10 cellular contexts compared by ENCODE assay signal in the genomic region with DNA sequence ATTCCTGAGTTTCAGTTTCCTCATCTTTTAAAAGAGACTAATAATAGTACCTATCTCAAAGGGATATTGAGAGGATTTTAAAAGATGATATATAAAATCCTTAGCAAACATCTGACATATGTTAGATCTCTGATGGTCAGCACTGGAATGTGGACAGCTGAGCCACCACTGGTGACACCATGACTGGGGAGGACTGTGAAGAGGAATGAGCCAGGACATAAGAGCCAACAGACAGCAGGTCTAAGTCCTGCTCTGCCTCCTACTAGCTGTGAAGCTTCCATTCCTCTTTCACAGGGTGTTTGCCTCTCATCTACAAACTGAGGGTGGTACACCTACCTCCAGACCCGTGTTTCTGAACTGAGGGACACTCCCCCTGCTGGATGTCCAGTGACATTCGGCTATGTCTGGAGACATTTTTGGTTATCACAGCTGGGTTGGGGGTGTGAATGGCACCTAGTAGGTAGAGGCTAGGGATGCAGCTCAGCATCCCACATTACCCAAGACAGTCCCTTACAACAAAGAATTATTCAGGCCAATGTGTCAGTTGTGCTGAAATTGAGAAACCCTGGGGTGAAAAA.
A peak's percentile ranks its signal among the peaks of the same experiment; 100 is the strongest.
DNase-seq lines count a peak whose midpoint lies in the region; ATAC-seq, FAIRE-seq and TF ChIP-seq lines count a peak whose summit lies in the region.
"Had no signal": no experiment of that assay in that cellular context is flagged by ENCODE, and none has a peak within 500 bp of the region (broad histone marks: within the 10 kb centered on the region; RNA-seq: fewer than 3 reads in every experiment).

No MANE protein-coding gene starts in this region.

- peak; percentile 14 for DNase-seq in activated CD4-positive, alpha-beta memory T cell treated with anti-CD3 and anti-CD28 coated beads for 36 hours
- DNase-seq in activated CD4-positive, alpha-beta memory T cell treated with anti-CD3 and anti-CD28 coated beads, Interleukin-2, amount 10 ng/mL, durations not matched to agents 7 days and 5 days = no peak
- peak; percentile 66 for DNase-seq in Karpas-422
- DNase-seq in GM12878 (ENCODE audit: low read depth, low spot score) = no peak
- peak; percentile 6 for DNase-seq in small intestine
- no peak for DNase-seq in DMS153 treated with DMSO at 0.1 percent for 48 hours (lab: John Stamatoyannopoulos, UW; ENCODE audit: unreplicated experiment)
- DNase-seq in NCI-H2196 treated with DMSO at 0.1 percent for 48 hours (lab: John Stamatoyannopoulos, UW; ENCODE audit: unreplicated experiment) = no peak
- DNase-seq in mucosa of gallbladder (ENCODE audit: low spot score) = no peak

- no peaks in the 10 kb centered on the region for H3K27me3 ChIP-seq in Karpas-422 (ENCODE audit: low read length)
- no peaks in the 10 kb centered on the region for H3K27me3 ChIP-seq in GM12878 (replicated peaks in 1 of 2; ENCODE audit: control insufficient read depth in 2 of 2, insufficient read depth in 2 of 2, low read length in 1 of 2)
- peaks cover 0 to 1% of the 10 kb centered on the region in 2 donors for H3K27me3 ChIP-seq in small intestine (ENCODE audit: control insufficient read depth in 2 of 2, insufficient read depth in 2 of 2, low read length in 2 of 2)
- H3K27me3 ChIP-seq: BLaER1 treated with 17β-estradiol and CSF1 and Interleukin-3, amounts not matched to agents 10 nM and 100 nM had no signal

- TF ChIP-seq CTCF in GM12878 (IDR thresholded peaks at IDR 0.05 in 2 of 3, conservative IDR thresholded peaks at IDR 0.05 in 1 of 3; ENCODE audit: control insufficient read depth in 2 of 3, extremely low read depth in 1 of 3, insufficient read depth in 1 of 3, low read depth in 3 of 3, low read length in 3 of 3) = peak in 2 of 3 experiments; percentile 23 to 37; a peak in 2 of 6 replicates

- no peak for TF ChIP-seq RAD21 in GM12878 (IDR thresholded peaks at IDR 0.05; ENCODE audit: insufficient read depth, low read depth, low read length)

- no peak overlapping the region for H3K27ac Mint-ChIP-seq in activated CD4-positive, alpha-beta memory T cell treated with anti-CD3 and anti-CD28 coated beads for 36 hours
- H3K27ac Mint-ChIP-seq in activated CD4-positive, alpha-beta memory T cell treated with anti-CD3 and anti-CD28 coated beads, Interleukin-2, amount 10 ng/mL, durations not matched to agents 7 days and 5 days = no peak overlapping the region

- no peaks in the 10 kb centered on the region for H3K36me3 Mint-ChIP-seq in activated CD4-positive, alpha-beta memory T cell treated with anti-CD3 and anti-CD28 coated beads for 36 hours
- H3K36me3 Mint-ChIP-seq in activated CD4-positive, alpha-beta memory T cell treated with anti-CD3 and anti-CD28 coated beads, Interleukin-2, amount 10 ng/mL, durations not matched to agents 7 days and 5 days (ENCODE audit: low read depth) = no peaks in the 10 kb centered on the region

- H4K20me1 ChIP-seq in Karpas-422 (ENCODE audit: insufficient read depth, low read depth, low read length) (no peaks in the 10 kb centered on the region), GM12878 (ENCODE audit: control insufficient read depth, insufficient read depth) (no peaks in the 10 kb centered on the region)
- H4K20me1 ChIP-seq: BLaER1 treated with 17β-estradiol and CSF1 and Interleukin-3, amounts not matched to agents 10 nM and 100 nM had no signal

- H3K9me3 ChIP-seq in Karpas-422 (ENCODE audit: low read length) (no peaks in the 10 kb centered on the region), GM12878 (replicated peaks; ENCODE audit: control insufficient read depth, insufficient read depth, low read length) (no peaks in the 10 kb centered on the region; the same call in 2 of the 3 replicates), small intestine (ENCODE audit: control insufficient read depth, low read depth) (no peaks in the 10 kb centered on the region)

- no peak overlapping the region for H3K9ac ChIP-seq in Karpas-422 (ENCODE audit: low read length)
- H3K9ac ChIP-seq in GM12878 (ENCODE audit: control insufficient read depth, insufficient read depth, low read length) = no peak overlapping the region
- H3K9ac ChIP-seq: BLaER1 treated with 17β-estradiol and CSF1 and Interleukin-3, amounts not matched to agents 10 nM and 100 nM had no signal

- 3% methylated on average over 2 of the region's 2 CpGs for WGBS in GM12878 (ENCODE audit: insufficient coverage, insufficient replicate concordance, low lambda C conversion rate, missing lambda C conversion rate)
- 46 to 69% (median 67%) methylated on average over 2 of the region's 2 CpGs for WGBS in small intestine, 3 donors

- H3K27ac ChIP-seq in Karpas-422 (ENCODE audit: low read length) = no peak overlapping the region
- no peak overlapping the region for H3K27ac ChIP-seq in GM12878 (ENCODE audit: control insufficient read depth, insufficient read depth)
- no peak overlapping the region for H3K27ac ChIP-seq in small intestine (ENCODE audit: low read depth in 1 of 2, low read length in 1 of 2)
- H3K27ac ChIP-seq: BLaER1 treated with 17β-estradiol and CSF1 and Interleukin-3, amounts not matched to agents 10 nM and 100 nM had no signal

- SMC1A ChIA-PET in GM12878 (lab: Charles Lee; ENCODE audit: uncharacterized antibody, unreplicated experiment) = interaction anchor here (0.8 kb wide), 1 partner anchor 24 kb away, joined by 3 read pairs; no protein-coding TSS in a partner anchor

- in situ Hi-C loops in GM12878 (cut with MboI) = no loop called here

- TF ChIP-seq EP300 in GM12878 (IDR thresholded peaks at IDR 0.05; ENCODE audit: borderline replicate concordance in 1 of 2, control insufficient read depth in 1 of 2, low read depth in 2 of 2, low read length in 2 of 2) = no peak

- no peak for TF ChIP-seq POLR2A in GM12878 (IDR thresholded peaks at IDR 0.05; ENCODE audit: low read depth, low read length)

- H3K4me1 Mint-ChIP-seq in activated CD4-positive, alpha-beta memory T cell treated with anti-CD3 and anti-CD28 coated beads for 36 hours (ENCODE audit: low read depth) = peaks cover 26% of the 10 kb centered on the region
- peaks cover 20% of the 10 kb centered on the region for H3K4me1 Mint-ChIP-seq in activated CD4-positive, alpha-beta memory T cell treated with anti-CD3 and anti-CD28 coated beads, Interleukin-2, amount 10 ng/mL, durations not matched to agents 7 days and 5 days

- no peak overlapping the region for H3K4me3 Mint-ChIP-seq in activated CD4-positive, alpha-beta memory T cell treated with anti-CD3 and anti-CD28 coated beads for 36 hours
- H3K4me3 Mint-ChIP-seq in activated CD4-positive, alpha-beta memory T cell treated with anti-CD3 and anti-CD28 coated beads, Interleukin-2, amount 10 ng/mL, durations not matched to agents 7 days and 5 days = no peak overlapping the region

- no TSS peak for BruUV-seq in GM12878 (replicated peaks; lab: Mats Ljungman, UMichigan)

- H3K4me2 ChIP-seq in Karpas-422 (ENCODE audit: low read depth, low read length, poor library complexity, severe bottlenecking) (no peak overlapping the region), GM12878 (ENCODE audit: control insufficient read depth, insufficient read depth) (no peak overlapping the region)

- RAD21 ChIA-PET in GM12878 (lab: Charles Lee; ENCODE audit: unreplicated experiment) = no interaction called here

- no peaks in the 10 kb centered on the region for H3K9me2 ChIP-seq in Karpas-422 (replicated peaks; ENCODE audit: insufficient read depth, low read length)

- no peaks in the 10 kb centered on the region for H3K36me3 ChIP-seq in Karpas-422 (ENCODE audit: insufficient read depth, low read length)
- H3K36me3 ChIP-seq in GM12878 (ENCODE audit: control insufficient read depth in 2 of 2, insufficient read depth in 2 of 2, low read length in 1 of 2) = no peaks in the 10 kb centered on the region
- no peaks in the 10 kb centered on the region for H3K36me3 ChIP-seq in small intestine (ENCODE audit: control insufficient read depth in 2 of 2, insufficient read depth in 2 of 2, low read length in 2 of 2)
- H3K36me3 ChIP-seq: BLaER1 treated with 17β-estradiol and CSF1 and Interleukin-3, amounts not matched to agents 10 nM and 100 nM had no signal

- intact Hi-C loops in activated CD4-positive, alpha-beta memory T cell treated with anti-CD3 and anti-CD28 coated beads for 36 hours (cut with micrococcal nuclease) = no loop called here
- intact Hi-C loops in GM12878 (cut with micrococcal nuclease; ENCODE audit: unreplicated experiment) = no loop called here

- H3K4me1 ChIP-seq in Karpas-422 (ENCODE audit: low read length) (no peaks in the 10 kb centered on the region), GM12878 (ENCODE audit: control insufficient read depth, insufficient read depth, low read length) (no peaks in the 10 kb centered on the region), small intestine (ENCODE audit: control insufficient read depth in 2 of 2, insufficient read depth in 1 of 2, low read depth in 1 of 2, low read length in 1 of 2) (no peaks in the 10 kb centered on the region)

- H3K79me2 ChIP-seq in Karpas-422 (ENCODE audit: low read length) = no peaks in the 10 kb centered on the region
- no peaks in the 10 kb centered on the region for H3K79me2 ChIP-seq in GM12878 (ENCODE audit: control insufficient read depth, insufficient read depth, low read length)

- ATAC-seq in GM12878 = no peak

- no peak overlapping the region for H3K4me3 ChIP-seq in Karpas-422 (ENCODE audit: low read length)
- H3K4me3 ChIP-seq in GM12878 = no peak overlapping the region
- H3K4me3 ChIP-seq in small intestine (ENCODE audit: low read depth in 1 of 2, low read length in 2 of 2) = no peak overlapping the region
- H3K4me3 ChIP-seq: BLaER1 treated with 17β-estradiol and CSF1 and Interleukin-3, amounts not matched to agents 10 nM and 100 nM had no signal

- CTCF ChIA-PET in activated CD4-positive, alpha-beta memory T cell treated with anti-CD3 and anti-CD28 coated beads for 36 hours (lab: Charles Lee) = interaction anchor here (1.3 to 6.5 kb wide), 5 partner anchors 15 to 469 kb away, joined by 4 to 31 read pairs (median 6); no protein-coding TSS in a partner anchor
- CTCF ChIA-PET in activated CD4-positive, alpha-beta memory T cell treated with anti-CD3 and anti-CD28 coated beads, Interleukin-2, amount 10 ng/mL, durations not matched to agents 7 days and 5 days (lab: Charles Lee) = interaction anchor here (1.3 to 1.9 kb wide), 2 partner anchors 15 to 24 kb away, joined by 4 to 5 read pairs; no protein-coding TSS in a partner anchor
- CTCF ChIA-PET in GM12878 (lab: Yijun Ruan, JAX) = interaction anchor here (1.1 to 1.5 kb wide), 3 partner anchors 9 to 84 kb away, joined by 3 read pairs; no protein-coding TSS in a partner anchor

- FAIRE-seq in GM12878 (lab: Jason Lieb, UNC) (no peak), small intestine (lab: Jason Lieb, UNC) (no peak)
- FAIRE-seq: keratinocyte had no signal

- H2AFZ ChIP-seq in Karpas-422 (ENCODE audit: low read length) (no peak overlapping the region), GM12878 (ENCODE audit: control insufficient read depth, low read depth, low read length) (no peak overlapping the region)

- H3K27me3 Mint-ChIP-seq in activated CD4-positive, alpha-beta memory T cell treated with anti-CD3 and anti-CD28 coated beads for 36 hours = peaks cover under 1% of the 10 kb centered on the region
- H3K27me3 Mint-ChIP-seq in activated CD4-positive, alpha-beta memory T cell treated with anti-CD3 and anti-CD28 coated beads, Interleukin-2, amount 10 ng/mL, durations not matched to agents 7 days and 5 days = peaks cover 18% of the 10 kb centered on the region

- POLR2A ChIA-PET in activated CD4-positive, alpha-beta memory T cell treated with anti-CD3 and anti-CD28 coated beads for 36 hours (lab: Charles Lee) = no interaction called here
- POLR2A ChIA-PET in activated CD4-positive, alpha-beta memory T cell treated with anti-CD3 and anti-CD28 coated beads, Interleukin-2, amount 10 ng/mL, durations not matched to agents 7 days and 5 days (lab: Charles Lee) = no interaction called here
- POLR2A ChIA-PET in GM12878 (lab: Charles Lee) = no interaction called here

- no peaks in the 10 kb centered on the region for H3K9me3 Mint-ChIP-seq in activated CD4-positive, alpha-beta memory T cell treated with anti-CD3 and anti-CD28 coated beads for 36 hours
- no peaks in the 10 kb centered on the region for H3K9me3 Mint-ChIP-seq in activated CD4-positive, alpha-beta memory T cell treated with anti-CD3 and anti-CD28 coated beads, Interleukin-2, amount 10 ng/mL, durations not matched to agents 7 days and 5 days

Comparison
In these comparisons a context has a peak if more than half of its experiments do, and no peak if none do; other contexts are left out.
1. DNase-seq: peak in activated CD4-positive, alpha-beta memory T cell treated with anti-CD3 and anti-CD28 coated beads for 36 hours (single experiment), Karpas-422 (single experiment) and small intestine (single experiment); none in activated CD4-positive, alpha-beta memory T cell treated with anti-CD3 and anti-CD28 coated beads, Interleukin-2, amount 10 ng/mL, durations not matched to agents 7 days and 5 days (single experiment), GM12878 (single experiment), DMS153 treated with DMSO at 0.1 percent for 48 hours (single experiment), NCI-H2196 treated with DMSO at 0.1 percent for 48 hours (single experiment) and mucosa of gallbladder (single experiment).